ENCODE assay signal across 1 cellular context in genomic region chr11:119018074-119018938, GRCh38.
TF ChIP-seq lines count a peak whose summit lies in the region.

Gene RPS25, minus strand, starts transcription at chr11:119018343. Its CDS starts 59 bp downstream, at chr11:119018284.
Gene TRAPPC4, plus strand, starts transcription at chr11:119018766. Its CDS starts 30 bp downstream, at chr11:119018796.

TF ChIP-seq in SK-N-SH, 30 proteins besides CTCF, POLR2A, EP300 and RAD21 (continued from another document):
- TF ChIP-seq REST (IDR thresholded peaks at IDR 0.05; ENCODE audit: low read depth, low read length) = peak; percentile 42; the same call in 1 of the 2 replicates
- TF ChIP-seq MAX (IDR thresholded peaks at IDR 0.05; ENCODE audit: low read depth) = peak; percentile 92
- peak; percentile 96 for TF ChIP-seq TAF1 (IDR thresholded peaks at IDR 0.05; ENCODE audit: borderline replicate concordance, low read depth, low read length)
- peak; percentile 90 for TF ChIP-seq ELF1 (IDR thresholded peaks at IDR 0.05)
- TF ChIP-seq SIN3A (IDR thresholded peaks at IDR 0.05; ENCODE audit: borderline replicate concordance, low read depth, low read length) = peak; percentile 42; the same call in 1 of the 2 replicates
